8 cellular contexts compared by ENCODE assay signal in the genomic region with DNA sequence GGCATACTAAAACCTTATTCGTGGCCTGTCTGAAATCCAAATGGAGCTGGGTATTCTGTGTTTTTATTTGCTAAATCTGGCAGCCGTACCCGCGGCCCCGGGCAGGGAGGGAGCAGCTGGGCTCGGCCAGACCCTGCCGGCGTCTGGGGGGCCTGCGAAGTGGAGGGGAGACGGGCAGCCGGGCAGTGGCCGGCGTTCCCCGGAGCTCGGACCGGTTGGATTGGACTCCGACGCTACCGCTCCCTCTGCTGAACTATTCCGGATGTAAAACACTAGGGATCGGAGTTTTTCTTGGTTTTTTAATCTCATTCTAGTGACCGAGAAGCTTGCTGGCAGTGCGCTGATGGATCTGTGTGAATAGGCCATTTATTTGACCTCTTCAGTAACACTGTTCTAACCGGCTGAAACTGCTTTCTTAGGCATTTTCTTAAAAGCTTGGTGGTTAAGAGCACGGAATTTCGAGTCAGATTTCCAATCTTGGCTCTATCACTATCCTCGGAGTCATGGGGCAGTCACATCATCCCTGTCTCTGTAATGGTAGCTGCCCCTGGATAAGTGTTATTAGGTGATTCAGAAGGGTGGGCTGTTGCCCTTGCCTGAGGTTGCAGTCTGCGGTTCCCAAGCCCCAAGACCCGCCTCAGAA. TPM values are rescaled to one million over a fixed set of nuclear protein-coding genes. Genes with fewer than 3 reads are reported as not detected.
DNase-seq lines count a peak whose midpoint lies in the region; ATAC-seq lines count a peak whose summit lies in the region.

No MANE protein-coding gene starts in this region.

- peaks cover 6% of the 10 kb centered on the region for H3K36me3 ChIP-seq in CD8-positive, alpha-beta memory T cell (ENCODE audit: insufficient read depth, low read length)
- H3K36me3 ChIP-seq in SK-N-MC (ENCODE audit: insufficient read depth, low read length) (peaks cover 35% of the 10 kb centered on the region), muscle layer of colon (ENCODE audit: insufficient read depth, low read length) (peaks cover 29% of the 10 kb centered on the region)

- H3K9ac ChIP-seq in SK-N-MC (ENCODE audit: insufficient read length) (peak overlapping the region; percentile 94), muscle layer of colon (ENCODE audit: low read length) (peak overlapping the region; percentile 97)

- DNase-seq in CD8-positive, alpha-beta memory T cell, result no peak
- DNase-seq in HCEC 1CT (peak; percentile 33), SK-N-MC (ENCODE audit: low read depth, low spot score) (no peak), epithelial cell of prostate (ENCODE audit: low read depth, low spot score) (no peak), NCI-H774 (lab: John Stamatoyannopoulos, UW) (no peak)
- no peak for DNase-seq in stimulated activated CD4-positive, alpha-beta T cell treated with anti-CD3 and anti-CD28 coated beads, Interleukin-4, amount 100 ng/mL, for 24 hours

- POLR2A ChIA-PET in CD8-positive, alpha-beta memory T cell (lab: Charles Lee), result interaction anchor here (0.8 to 1.3 kb wide), 4 partner anchors 9 to 546 kb away, joined by 3 to 12 read pairs (median 3); a partner anchor contains a TSS

- H3K27ac ChIP-seq in CD8-positive, alpha-beta memory T cell (ENCODE audit: low read depth, low read length), result peak overlapping the region; percentile 94
- H3K27ac ChIP-seq in SK-N-MC (peak overlapping the region; percentile 64; the same call in 1 of the 2 replicates), epithelial cell of prostate (peak overlapping the region; percentile 80), muscle layer of colon (ENCODE audit: low read depth, low read length) (peak overlapping the region; percentile 97)

- H3K27me3 ChIP-seq in CD8-positive, alpha-beta memory T cell (ENCODE audit: insufficient read depth, low read length, poor library complexity, severe bottlenecking), result no peaks in the 10 kb centered on the region
- no peaks in the 10 kb centered on the region for H3K27me3 ChIP-seq in muscle layer of colon (ENCODE audit: control insufficient read depth in 1 of 2, insufficient read depth in 2 of 2, low read length in 2 of 2)

- H3K27me3 Mint-ChIP-seq in CD8-positive, alpha-beta memory T cell, result no peaks in the 10 kb centered on the region

- peak overlapping the region; percentile 89 to 98 (median 94) for H3K27ac Mint-ChIP-seq in CD8-positive, alpha-beta memory T cell

- H3K4me3 ChIP-seq in CD8-positive, alpha-beta memory T cell (ENCODE audit: low read length), result peak overlapping the region; percentile 93
- H3K4me3 ChIP-seq in SK-N-MC, result peak overlapping the region; percentile 93
- peak overlapping the region; percentile 97 to 98 for H3K4me3 ChIP-seq in muscle layer of colon (ENCODE audit: low read depth in 1 of 2, low read length in 2 of 2)

- no peaks in the 10 kb centered on the region for H3K9me3 ChIP-seq in CD8-positive, alpha-beta memory T cell (ENCODE audit: low read length)
- H3K9me3 ChIP-seq in SK-N-MC (ENCODE audit: low read depth, low read length) (no peaks in the 10 kb centered on the region), muscle layer of colon (ENCODE audit: low read length) (no peaks in the 10 kb centered on the region)

- CTCF ChIA-PET in CD8-positive, alpha-beta memory T cell (lab: Charles Lee), result interaction anchor here (0.6 to 0.9 kb wide), 3 partner anchors 14 to 122 kb away, joined by 3 read pairs; a partner anchor contains a TSS

- no peak for ATAC-seq in HG02571 (IDR thresholded peaks at IDR 0.05; ENCODE audit: unreplicated experiment)

- peak overlapping the region; percentile 87 to 97 (median 91) for H3K4me3 Mint-ChIP-seq in CD8-positive, alpha-beta memory T cell

- H3K9me3 Mint-ChIP-seq in CD8-positive, alpha-beta memory T cell, result no peaks in the 10 kb centered on the region

- H3K4me1 Mint-ChIP-seq in CD8-positive, alpha-beta memory T cell, result peaks cover 72 to 80% (median 79%) of the 10 kb centered on the region in 3 donors

- peaks cover 0 to 58% (median 15%) of the 10 kb centered on the region in 3 donors for H3K36me3 Mint-ChIP-seq in CD8-positive, alpha-beta memory T cell

- peaks cover 46% of the 10 kb centered on the region for H3K4me1 ChIP-seq in CD8-positive, alpha-beta memory T cell (ENCODE audit: insufficient read depth, low read length)
- H3K4me1 ChIP-seq in muscle layer of colon (ENCODE audit: insufficient read depth, low read length), result peaks cover 42% of the 10 kb centered on the region

RNA-seq across cellular contexts. Expression of a gene that starts 0.7 kb away (rescaled TPM):
- 10 to 100 TPM; 41.8 to 42.4 TPM for total RNA-seq in CD8-positive, alpha-beta memory T cell
- 53.1 TPM for polyA plus RNA-seq in CD8-positive, alpha-beta memory T cell

RNA-seq across cellular contexts. Expression of a gene that starts 0.8 kb away (rescaled TPM):
- total RNA-seq in CD8-positive, alpha-beta memory T cell, result 10 to 100 TPM; 26.7 to 29.2 TPM
- 31.2 TPM for polyA plus RNA-seq in CD8-positive, alpha-beta memory T cell
